Comparison of ENCODE assay signal across 30 cellular contexts in the genomic region with DNA sequence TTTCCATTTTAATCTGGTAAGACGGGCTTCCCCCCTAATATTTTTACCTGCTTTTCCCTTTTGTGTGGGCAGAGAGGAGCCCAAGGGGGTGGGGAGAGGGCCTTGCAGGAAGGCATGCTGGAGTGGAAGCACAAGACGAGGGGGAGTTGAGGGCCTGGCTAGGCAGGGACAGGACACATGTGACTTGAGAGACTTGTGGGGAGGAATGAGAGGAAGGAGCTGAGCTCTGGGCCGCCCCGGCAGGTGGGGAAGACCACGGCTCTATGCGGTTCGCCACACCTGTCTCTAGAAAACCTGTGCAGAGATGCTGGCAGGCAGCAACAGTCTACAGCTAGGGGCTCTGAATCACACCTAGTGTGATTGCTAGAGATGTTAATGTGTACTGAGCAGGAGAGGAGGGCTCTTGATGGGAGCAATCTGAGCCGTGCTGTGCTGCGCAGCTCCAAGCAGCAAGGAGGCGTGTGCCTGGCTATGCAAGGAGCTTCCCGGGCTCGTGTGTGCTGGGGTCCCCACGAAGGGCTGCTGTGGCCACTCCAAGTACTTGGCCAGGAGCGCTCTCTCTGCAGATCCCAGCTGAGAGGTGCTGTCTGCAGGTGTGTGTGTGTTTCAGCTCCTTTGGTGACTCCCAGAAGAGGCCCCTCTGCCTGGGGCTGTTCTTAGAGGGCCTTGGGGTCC. TPM values are rescaled to one million over a fixed set of nuclear protein-coding genes. Genes with fewer than 3 reads are reported as not detected.
DNase-seq lines count a peak whose midpoint lies in the region; ATAC-seq and TF ChIP-seq lines count a peak whose summit lies in the region.
"Had no signal": no experiment of that assay in that cellular context is flagged by ENCODE, and none has a peak within 500 bp of the region (broad histone marks: within the 10 kb centered on the region; RNA-seq: fewer than 3 reads in every experiment).

No MANE protein-coding gene starts in this region.

- H3K4me3 Mint-ChIP-seq in activated T-cell treated with anti-CD3 and anti-CD28 coated beads, Interleukin-2, amount 50 U/mL, for 24 hours, result no peak overlapping the region
- no peak overlapping the region for H3K4me3 Mint-ChIP-seq in activated T-helper 17 cell treated with anti-CD3 and anti-CD28 coated beads, Interleukin-2, amount 50 U/mL, for 72 hours
- H3K4me3 Mint-ChIP-seq in endothelial cell (ENCODE audit: unreplicated experiment), result peak overlapping the region; percentile 53
- H3K4me3 Mint-ChIP-seq: activated naive CD8-positive, alpha-beta T cell treated with anti-CD3 and anti-CD28 coated beads, Interleukin-2, amount 50 U/mL, for 24 hours; B cell; T-helper 1 cell treated with Interleukin-12 subunit alpha and Interleukin-12 subunit beta and Interleukin-4 antibody, amounts not matched to agents 30 μg/mL and 1 μg/mL, for 36 hours had no signal

- no peak for TF ChIP-seq CTCF in endothelial cell (IDR thresholded peaks at IDR 0.05; ENCODE audit: unreplicated experiment)

- H3K27ac Mint-ChIP-seq in activated T-cell treated with anti-CD3 and anti-CD28 coated beads, Interleukin-2, amount 50 U/mL, for 24 hours, result peak overlapping the region; percentile 38
- H3K27ac Mint-ChIP-seq in activated T-helper 17 cell treated with anti-CD3 and anti-CD28 coated beads, Interleukin-2, amount 50 U/mL, for 72 hours, result peak overlapping the region; percentile 46
- no peak overlapping the region for H3K27ac Mint-ChIP-seq in endothelial cell (ENCODE audit: unreplicated experiment)
- H3K27ac Mint-ChIP-seq: B cell; T-helper 1 cell treated with Interleukin-12 subunit alpha and Interleukin-12 subunit beta and Interleukin-4 antibody, amounts not matched to agents 30 μg/mL and 1 μg/mL, for 36 hours had no signal

- no peak for ATAC-seq in activated T-helper 17 cell treated with anti-CD3 and anti-CD28 coated beads, Interleukin-2, amount 50 U/mL, for 72 hours (replicated peaks)
- ATAC-seq in GM19452 (IDR thresholded peaks at IDR 0.05; ENCODE audit: unreplicated experiment) (no peak), HG02981 (IDR thresholded peaks at IDR 0.05; ENCODE audit: unreplicated experiment) (no peak)
- ATAC-seq: activated CD4-positive, CD25-positive, alpha-beta regulatory T cell treated with anti-CD3 and anti-CD28 coated beads, Interleukin-2, amount 50 U/mL, for 24 hours; activated naive CD8-positive, alpha-beta T cell treated with anti-CD3 and anti-CD28 coated beads, Interleukin-2, amount 50 U/mL, for 24 hours; GM12878; left lobe of liver; PC-3; SK-N-SH treated with all-trans-retinoic acid at 6 μM for 48 hours had no signal

- peaks cover 70% of the 10 kb centered on the region for H3K36me3 Mint-ChIP-seq in activated T-cell treated with anti-CD3 and anti-CD28 coated beads, Interleukin-2, amount 50 U/mL, for 24 hours (ENCODE audit: low read depth)
- peaks cover 70% of the 10 kb centered on the region for H3K36me3 Mint-ChIP-seq in activated T-helper 17 cell treated with anti-CD3 and anti-CD28 coated beads, Interleukin-2, amount 50 U/mL, for 72 hours (ENCODE audit: low read depth)
- H3K36me3 Mint-ChIP-seq in endothelial cell (ENCODE audit: low read depth, unreplicated experiment), result peaks cover 21% of the 10 kb centered on the region

- H3K9me3 Mint-ChIP-seq in activated T-cell treated with anti-CD3 and anti-CD28 coated beads, Interleukin-2, amount 50 U/mL, for 24 hours, result no peaks in the 10 kb centered on the region
- no peaks in the 10 kb centered on the region for H3K9me3 Mint-ChIP-seq in activated T-helper 17 cell treated with anti-CD3 and anti-CD28 coated beads, Interleukin-2, amount 50 U/mL, for 72 hours
- H3K9me3 Mint-ChIP-seq in endothelial cell (ENCODE audit: unreplicated experiment), result no peaks in the 10 kb centered on the region
- H3K9me3 Mint-ChIP-seq: activated naive CD8-positive, alpha-beta T cell treated with anti-CD3 and anti-CD28 coated beads, Interleukin-2, amount 50 U/mL, for 24 hours; T-helper 1 cell treated with Interleukin-12 subunit alpha and Interleukin-12 subunit beta and Interleukin-4 antibody, amounts not matched to agents 30 μg/mL and 1 μg/mL, for 36 hours had no signal

- H3K27me3 Mint-ChIP-seq in activated T-cell treated with anti-CD3 and anti-CD28 coated beads, Interleukin-2, amount 50 U/mL, for 24 hours, result no peaks in the 10 kb centered on the region
- no peaks in the 10 kb centered on the region for H3K27me3 Mint-ChIP-seq in activated T-helper 17 cell treated with anti-CD3 and anti-CD28 coated beads, Interleukin-2, amount 50 U/mL, for 72 hours
- H3K27me3 Mint-ChIP-seq in endothelial cell (ENCODE audit: unreplicated experiment), result peaks cover 3% of the 10 kb centered on the region
- H3K27me3 Mint-ChIP-seq: activated naive CD8-positive, alpha-beta T cell treated with anti-CD3 and anti-CD28 coated beads, Interleukin-2, amount 50 U/mL, for 24 hours; B cell had no signal

- DNase-seq in activated T-cell treated with anti-CD3 and anti-CD28 coated beads, Interleukin-2, amount 50 U/mL, for 24 hours, result no peak
- no peak for DNase-seq in activated T-cell treated with anti-CD3 and anti-CD28 coated beads, Interleukin-2, amount 50 U/mL, for 48 hours
- DNase-seq in endothelial cell (ENCODE audit: low spot score) (no peak), putamen (ENCODE audit: low spot score) (peak; percentile 53), NCI-H146 (lab: John Stamatoyannopoulos, UW) (no peak)
- DNase-seq: ACHN; activated gamma-delta T cell treated with Interleukin-2 at 50 U/mL for 16 hours; activated naive CD8-positive, alpha-beta T cell treated with anti-CD3 and anti-CD28 coated beads, Interleukin-2, amount 50 U/mL, for 24 hours; activated T-cell treated with anti-CD3 and anti-CD28 coated beads, Interleukin-2, amount 50 U/mL, for 1 hour; cerebellar nuclear complex; MG63; NCI-H1105 treated with DMSO at 0.1 percent for 48 hours; NCI-H2029; NCI-H226; NCI-H69; PC-3; stimulated activated CD4-positive, alpha-beta T cell treated with anti-CD3 and anti-CD28 coated beads, Interleukin-15, amount 100 ng/mL, for 24 hours; stimulated activated CD4-positive, alpha-beta T cell treated with anti-CD3 and anti-CD28 coated beads, Interleukin-4, amount 100 ng/mL, for 4 hours had no signal

- H3K4me1 Mint-ChIP-seq in activated T-cell treated with anti-CD3 and anti-CD28 coated beads, Interleukin-2, amount 50 U/mL, for 24 hours (ENCODE audit: low read depth), result peaks cover 28% of the 10 kb centered on the region
- peaks cover 17% of the 10 kb centered on the region for H3K4me1 Mint-ChIP-seq in activated T-helper 17 cell treated with anti-CD3 and anti-CD28 coated beads, Interleukin-2, amount 50 U/mL, for 72 hours
- H3K4me1 Mint-ChIP-seq in endothelial cell (ENCODE audit: unreplicated experiment), result no peaks in the 10 kb centered on the region
- H3K4me1 Mint-ChIP-seq: B cell had no signal

RNA-seq across cellular contexts. Expression of a gene that starts 50.2 kb away (rescaled TPM):
- total RNA-seq in activated T-helper 17 cell treated with anti-CD3 and anti-CD28 coated beads, Interleukin-2, amount 50 U/mL, for 72 hours, result 10 to 100 TPM; 52.1 to 67.7 TPM
- 33.6 TPM for total RNA-seq in endothelial cell (ENCODE audit: unreplicated experiment)

RNA-seq across cellular contexts. Expression of a gene that starts 56.8 kb away (rescaled TPM):
- not detected for total RNA-seq in activated T-helper 17 cell treated with anti-CD3 and anti-CD28 coated beads, Interleukin-2, amount 50 U/mL, for 72 hours
- total RNA-seq in endothelial cell (ENCODE audit: unreplicated experiment), result not detected
- total RNA-seq: activated CD8-positive, alpha-beta memory T cell treated with anti-CD3 and anti-CD28 coated beads for 36 hours; mesenteric fat pad; PC-3; tibial nerve had no signal
